11 cellular contexts compared by ENCODE assay signal in genomic region chr17:38741853-38742421, GRCh38. TPM values are rescaled to one million over a fixed set of nuclear protein-coding genes. Genes with fewer than 3 reads are reported as not detected.
DNase-seq lines count a peak whose midpoint lies in the region; ATAC-seq and TF ChIP-seq lines count a peak whose summit lies in the region.
"Had no signal": no experiment of that assay in that cellular context is flagged by ENCODE, and none has a peak within 500 bp of the region (broad histone marks: within the 10 kb centered on the region; RNA-seq: fewer than 3 reads in every experiment).

No MANE protein-coding gene starts in this region.

- no peak overlapping the region for H2BK12ac ChIP-seq in mesenchymal stem cell (ENCODE audit: low read length in 2 of 2)

- no peaks in the 10 kb centered on the region for H3K27me3 Mint-ChIP-seq in chondrocyte (ENCODE audit: low read depth)
- H3K27me3 Mint-ChIP-seq in activated CD4-positive, alpha-beta memory T cell treated with anti-CD3 and anti-CD28 coated beads, Interleukin-2, amount 10 ng/mL, durations not matched to agents 7 days and 5 days, result peaks cover 21% of the 10 kb centered on the region

- H2BK120ac ChIP-seq in mesenchymal stem cell (ENCODE audit: low read depth, low read length), result no peak overlapping the region

- H3K4me2 ChIP-seq in mesenchymal stem cell (ENCODE audit: low read length, poor library complexity, severe bottlenecking), result no peak overlapping the region

- H2AFZ ChIP-seq in mesenchymal stem cell (ENCODE audit: low read depth, low read length), result no peak overlapping the region

- DNase-seq in DMS 273 (lab: John Stamatoyannopoulos, UW; ENCODE audit: unreplicated experiment) (peak; percentile 62), DMS 273 treated with DMSO at 0.1 percent for 48 hours (lab: John Stamatoyannopoulos, UW) (no peak), chondrocyte (ENCODE audit: low spot score) (no peak), mesenchymal stem cell (no peak), tibial nerve (ENCODE audit: low spot score in 2 of 2) (no peak), kidney glomerular epithelial cell (lab: John Stamatoyannopoulos, UW) (no peak)
- no peak for DNase-seq in activated CD4-positive, alpha-beta memory T cell treated with anti-CD3 and anti-CD28 coated beads, Interleukin-2, amount 10 ng/mL, durations not matched to agents 7 days and 5 days
- DNase-seq: 8988T; stimulated activated CD4-positive, alpha-beta T cell treated with anti-CD3 and anti-CD28 coated beads, Interleukin-1b, Interleukin-23, amount 100 ng/mL, for 48 hours had no signal

- no peak overlapping the region for H3K4me3 Mint-ChIP-seq in chondrocyte (ENCODE audit: unreplicated experiment)
- H3K4me3 Mint-ChIP-seq in activated CD4-positive, alpha-beta memory T cell treated with anti-CD3 and anti-CD28 coated beads, Interleukin-2, amount 10 ng/mL, durations not matched to agents 7 days and 5 days, result no peak overlapping the region
- H3K4me3 Mint-ChIP-seq: activated CD4-positive, alpha-beta T cell treated with anti-CD3 and anti-CD28 coated beads, Interleukin-2, amount 10 ng/mL, durations not matched to agents 24 days and 14 days had no signal

- H3K9me3 ChIP-seq in mesenchymal stem cell (ENCODE audit: control insufficient read depth, low read length) (no peaks in the 10 kb centered on the region), tibial nerve (no peaks in the 10 kb centered on the region)

- no peak overlapping the region for H2BK15ac ChIP-seq in mesenchymal stem cell (ENCODE audit: low read depth, poor library complexity, severe bottlenecking)

- H3K18ac ChIP-seq in mesenchymal stem cell (ENCODE audit: low read depth in 1 of 2, low read length in 2 of 2), result no peak overlapping the region

- no peak overlapping the region for H2BK5ac ChIP-seq in mesenchymal stem cell (ENCODE audit: low read depth, low read length, poor library complexity, severe bottlenecking)

- TF ChIP-seq EP300 in tibial nerve (IDR thresholded peaks at IDR 0.05), result no peak

- H3K27ac Mint-ChIP-seq in chondrocyte (ENCODE audit: unreplicated experiment), result peak overlapping the region; percentile 88
- no peak overlapping the region for H3K27ac Mint-ChIP-seq in activated CD4-positive, alpha-beta memory T cell treated with anti-CD3 and anti-CD28 coated beads, Interleukin-2, amount 10 ng/mL, durations not matched to agents 7 days and 5 days

- H3K27me3 ChIP-seq in mesenchymal stem cell (ENCODE audit: control insufficient read depth in 1 of 2, insufficient read depth in 1 of 2, low read length in 2 of 2) (no peaks in the 10 kb centered on the region), tibial nerve (no peaks in the 10 kb centered on the region)

- H3K36me3 ChIP-seq in mesenchymal stem cell (ENCODE audit: control insufficient read depth in 1 of 2, insufficient read depth in 2 of 2, low read depth in 1 of 2, low read length in 2 of 2) (peaks cover 29 to 53% of the 10 kb centered on the region in 2 experiments), tibial nerve (peaks cover 0 to 35% (median 3%) of the 10 kb centered on the region in 3 donors)

- peaks cover 35% of the 10 kb centered on the region for H3K4me1 ChIP-seq in mesenchymal stem cell (ENCODE audit: control insufficient read depth, insufficient read depth, low read depth, low read length)
- peaks cover 0 to 65% (median 28%) of the 10 kb centered on the region in 4 donors for H3K4me1 ChIP-seq in tibial nerve

- H3K4me3 ChIP-seq in mesenchymal stem cell (ENCODE audit: insufficient read depth in 1 of 2, low read depth in 1 of 2, low read length in 2 of 2) (peak overlapping the region in 1 of 2 experiments; percentile 7), tibial nerve (no peak overlapping the region)

- no peak overlapping the region for H4K91ac ChIP-seq in mesenchymal stem cell (ENCODE audit: low read length)

- no peaks in the 10 kb centered on the region for H3K9me3 Mint-ChIP-seq in chondrocyte (ENCODE audit: low read depth)
- no peaks in the 10 kb centered on the region for H3K9me3 Mint-ChIP-seq in activated CD4-positive, alpha-beta memory T cell treated with anti-CD3 and anti-CD28 coated beads, Interleukin-2, amount 10 ng/mL, durations not matched to agents 7 days and 5 days
- H3K9me3 Mint-ChIP-seq: activated CD4-positive, alpha-beta T cell treated with anti-CD3 and anti-CD28 coated beads, Interleukin-2, amount 10 ng/mL, durations not matched to agents 24 days and 14 days had no signal

- H3K27ac ChIP-seq in mesenchymal stem cell (ENCODE audit: low read length, poor library complexity, severe bottlenecking), result no peak overlapping the region
- H3K27ac ChIP-seq in tibial nerve, result peak overlapping the region; percentile 31 to 88 (median 80)

- 88% methylated on average over 8 of the region's 8 CpGs for WGBS in mesenchymal stem cell
- 47 to 59% methylated on average over 8 of the region's 8 CpGs for WGBS in tibial nerve, 2 donors

- peaks cover 9% of the 10 kb centered on the region for H3K36me3 Mint-ChIP-seq in chondrocyte (ENCODE audit: low read depth)
- H3K36me3 Mint-ChIP-seq in activated CD4-positive, alpha-beta memory T cell treated with anti-CD3 and anti-CD28 coated beads, Interleukin-2, amount 10 ng/mL, durations not matched to agents 7 days and 5 days (ENCODE audit: low read depth), result no peaks in the 10 kb centered on the region

- no peak for ATAC-seq in GM21360 (IDR thresholded peaks at IDR 0.05; ENCODE audit: unreplicated experiment)

- CTCF ChIA-PET in activated CD4-positive, alpha-beta memory T cell treated with anti-CD3 and anti-CD28 coated beads, Interleukin-2, amount 10 ng/mL, durations not matched to agents 7 days and 5 days (lab: Charles Lee), result no interaction called here

- no peak overlapping the region for H3K4ac ChIP-seq in mesenchymal stem cell (ENCODE audit: low read depth in 1 of 2, low read length in 2 of 2)

- H3K79me1 ChIP-seq in mesenchymal stem cell (replicated peaks; ENCODE audit: low read length, poor library complexity, severe bottlenecking), result peaks cover 31% of the 10 kb centered on the region

- H4K8ac ChIP-seq in mesenchymal stem cell (ENCODE audit: low read length), result no peak overlapping the region

- TF ChIP-seq CTCF in chondrocyte (IDR thresholded peaks at IDR 0.05) (no peak), tibial nerve (IDR thresholded peaks at IDR 0.05) (no peak)

- peaks cover 53% of the 10 kb centered on the region for H3K4me1 Mint-ChIP-seq in chondrocyte (ENCODE audit: low read depth)
- peaks cover 24% of the 10 kb centered on the region for H3K4me1 Mint-ChIP-seq in activated CD4-positive, alpha-beta memory T cell treated with anti-CD3 and anti-CD28 coated beads, Interleukin-2, amount 10 ng/mL, durations not matched to agents 7 days and 5 days

- POLR2A ChIA-PET in activated CD4-positive, alpha-beta memory T cell treated with anti-CD3 and anti-CD28 coated beads, Interleukin-2, amount 10 ng/mL, durations not matched to agents 7 days and 5 days (lab: Charles Lee), result no interaction called here

- TF ChIP-seq POLR2A in tibial nerve (IDR thresholded peaks at IDR 0.05), result no peak

- no peak overlapping the region for H2AK5ac ChIP-seq in mesenchymal stem cell (ENCODE audit: low read length, severe bottlenecking)

- peak overlapping the region; percentile 84 for H3K9ac ChIP-seq in mesenchymal stem cell (ENCODE audit: low read length)

- no peak overlapping the region for H3K14ac ChIP-seq in mesenchymal stem cell (ENCODE audit: low read length in 2 of 2)

- H3K23ac ChIP-seq in mesenchymal stem cell (ENCODE audit: low read length in 2 of 2), result no peak overlapping the region

RNA-seq across cellular contexts. Expression of gene PCGF2, which starts 6.2 kb away (rescaled TPM):
- 50.7 to 56.1 TPM (median 55.2 TPM) in 3 replicates for total RNA-seq in chondrocyte
- 50.8 TPM for polyA plus RNA-seq in mesenchymal stem cell (2013, experiment 1 of 2)
- polyA plus RNA-seq in mesenchymal stem cell (2013, experiment 2 of 2), result 51.3 TPM
- total RNA-seq in tibial nerve, result 10 to 100 TPM in 3 of 4 donors, 1 to 10 TPM in 1; 7.7 to 50.0 (median 17.6) TPM
- 1 to 10 TPM; 2.6 to 3.3 TPM for total RNA-seq in activated CD4-positive, alpha-beta memory T cell treated with anti-CD3 and anti-CD28 coated beads, Interleukin-2, amount 10 ng/mL, durations not matched to agents 7 days and 5 days

RNA-seq across cellular contexts. Expression of gene PSMB3, which starts 10.6 kb away (rescaled TPM):
- total RNA-seq in chondrocyte, result 118 to 156 TPM (median 120 TPM) in 3 replicates
- 203 TPM for polyA plus RNA-seq in mesenchymal stem cell (2013, experiment 1 of 2)
- polyA plus RNA-seq in mesenchymal stem cell (2013, experiment 2 of 2), result 206 TPM
- 100 to 1,000 TPM in 3 of 4 donors, 10 to 100 TPM in 1; 88.8 to 146 (median 141) TPM for total RNA-seq in tibial nerve
- total RNA-seq in activated CD4-positive, alpha-beta memory T cell treated with anti-CD3 and anti-CD28 coated beads, Interleukin-2, amount 10 ng/mL, durations not matched to agents 7 days and 5 days, result 100 to 1,000 TPM; 241 to 242 TPM

RNA-seq across cellular contexts. Expression of gene CISD3, which starts 11.8 kb away (rescaled TPM):
- total RNA-seq in chondrocyte (17.2 to 18.4 TPM (median 17.9 TPM) in 3 replicates), tibial nerve (10 to 100 TPM; 10.2 to 19.2 (median 16.5) TPM)
- 18.8 TPM for polyA plus RNA-seq in mesenchymal stem cell (2013, experiment 1 of 2)
- polyA plus RNA-seq in mesenchymal stem cell (2013, experiment 2 of 2), result 19.6 TPM
- 10 to 100 TPM; 42.8 to 48.6 TPM for total RNA-seq in activated CD4-positive, alpha-beta memory T cell treated with anti-CD3 and anti-CD28 coated beads, Interleukin-2, amount 10 ng/mL, durations not matched to agents 7 days and 5 days

RNA-seq across cellular contexts. Expression of gene MLLT6, which starts 36.9 kb away (rescaled TPM):
- total RNA-seq in chondrocyte (44.9 to 64.2 TPM (median 50.0 TPM) in 3 replicates), tibial nerve (100 to 1,000 TPM in 2 of 4 donors, 10 to 100 TPM in 2; 83.9 to 185 (median 116) TPM)
- polyA plus RNA-seq in mesenchymal stem cell (2013, experiment 1 of 2), result 12.6 TPM
- polyA plus RNA-seq in mesenchymal stem cell (2013, experiment 2 of 2), result 11.8 TPM
- total RNA-seq in activated CD4-positive, alpha-beta memory T cell treated with anti-CD3 and anti-CD28 coated beads, Interleukin-2, amount 10 ng/mL, durations not matched to agents 7 days and 5 days, result 100 to 1,000 TPM; 262 to 265 TPM

RNA-seq across cellular contexts. Expression of gene PIP4K2B, which starts 57.4 kb away (rescaled TPM):
- total RNA-seq in chondrocyte (55.5 to 66.8 TPM (median 58.7 TPM) in 3 replicates), tibial nerve (10 to 100 TPM; 47.9 to 79.0 (median 74.8) TPM)
- polyA plus RNA-seq in mesenchymal stem cell (2013, experiment 1 of 2), result 32.6 TPM
- 29.2 TPM for polyA plus RNA-seq in mesenchymal stem cell (2013, experiment 2 of 2)
- total RNA-seq in activated CD4-positive, alpha-beta memory T cell treated with anti-CD3 and anti-CD28 coated beads, Interleukin-2, amount 10 ng/mL, durations not matched to agents 7 days and 5 days, result 10 to 100 TPM; 42.0 to 45.7 TPM
